In genomic region chr5:64003966-64004365, GRCh38 we compare ENCODE assay signal across 37 cellular contexts. TPM values are rescaled to one million over a fixed set of nuclear protein-coding genes. Genes with fewer than 3 reads are reported as not detected.
"Had no signal": no experiment of that assay in that cellular context is flagged by ENCODE, and none has a peak within 500 bp of the region (broad histone marks: within the 10 kb centered on the region; RNA-seq: fewer than 3 reads in every experiment).

No MANE protein-coding gene starts in this region.

- ATAC-seq: Panc1, Right ventricle myocardium inferior, SK-N-SH treated with all-trans-retinoic acid at 6 μM for 48 hours had no signal

- DNase-seq: Karpas-422, MM.1S, MV-4-11, NCI-H1092, NCI-H1105, NCI-H1417 treated with DMSO at 0.1 percent for 48 hours, NCI-H1436 treated with DMSO at 0.1 percent for 48 hours, NCI-H1694 treated with DMSO at 0.1 percent for 48 hours, NCI-H187 treated with DMSO at 0.1 percent for 48 hours, NCI-H2029, NCI-H2081, NCI-H2171 treated with DMSO at 0.1 percent for 48 hours, NCI-H2227 treated with DMSO at 0.1 percent for 48 hours, NCI-H345, NCI-H446, NCI-H510A treated with DMSO at 0.1 percent for 48 hours, NCI-H524 treated with DMSO at 0.1 percent for 48 hours, NCI-H526 treated with DMSO at 0.1 percent for 48 hours, NCI-H774, PC-9, SHP77, SIG-M5, SJCRH30, T-helper 1 cell had no signal

- H3K36me3 ChIP-seq: SJCRH30 had no signal

- H2AFZ ChIP-seq: PC-9 had no signal

- H3K27ac ChIP-seq: KMS-11, PC-9, RWPE1, SJCRH30, SK-N-MC had no signal

- H3K9me3 ChIP-seq: SJCRH30 had no signal

- H3K27me3 ChIP-seq: SJCRH30 had no signal

- H3K4me2 ChIP-seq: KMS-11, PC-9 had no signal

- H3K4me3 ChIP-seq: PC-9, SJCRH30, SK-N-MC had no signal

- FAIRE-seq: RCC 7860 had no signal

- H3K4me1 ChIP-seq: SJCRH30 had no signal

- H3K9ac ChIP-seq: KMS-11 had no signal

RNA-seq across cellular contexts. Expression of gene HTR1A, which starts 41.7 kb away (rescaled TPM):
- total RNA-seq: LHCN-M2, MCF 10A, NCI-H460, OCI-LY7, PC-9, Right ventricle myocardium inferior, RPMI7951, SJCRH30, SK-MEL-5 had no signal
